ENCODE assay signal across 21 cellular contexts in the genomic region with DNA sequence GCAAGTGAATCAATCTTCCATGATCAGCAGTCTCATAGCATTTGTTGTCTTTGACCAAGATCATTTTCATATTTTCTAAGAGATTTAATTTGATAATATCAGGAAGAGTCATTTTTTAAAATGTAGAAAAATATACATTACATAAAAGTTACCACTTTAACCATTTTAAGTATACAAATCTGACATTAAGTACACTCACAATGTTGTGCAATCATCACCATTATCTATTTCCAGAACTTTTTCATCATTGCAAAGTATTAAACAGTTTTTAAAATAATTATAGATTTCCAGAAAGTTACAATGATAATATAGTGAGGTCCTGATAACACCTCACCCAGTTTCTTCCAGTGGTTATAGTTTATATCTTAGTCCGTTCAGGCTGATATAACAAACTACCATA.
"Had no signal": no experiment of that assay in that cellular context is flagged by ENCODE, and none has a peak within 500 bp of the region (broad histone marks: within the 10 kb centered on the region; RNA-seq: fewer than 3 reads in every experiment).

No MANE protein-coding gene starts in this region.

- H3K9me3 ChIP-seq: colonic mucosa, lower lobe of right lung, ovary, testis had no signal

- H3K36me3 ChIP-seq: colonic mucosa, left lung, lower lobe of right lung, neural progenitor cell, ovary, spleen, tibial nerve had no signal

- H3K27ac ChIP-seq: colonic mucosa, left lung, lower lobe of right lung, neural progenitor cell, ovary, spleen, testis, tibial nerve had no signal

- H3K4me2 ChIP-seq: neural progenitor cell had no signal

- H3K4me3 ChIP-seq: colonic mucosa, left lung, lower lobe of right lung, neural progenitor cell, ovary, spleen, testis, tibial nerve had no signal

- H3K4me1 ChIP-seq: colonic mucosa, lower lobe of right lung, neural progenitor cell, spleen, testis had no signal

- ATAC-seq: left lung; lower lobe of right lung; natural killer cell; right cardiac atrium; stimulated activated memory B cell treated with anti-CD40 and anti-IgM and Interleukin-4, amounts not matched to agents 10 μg/mL and 1 μg/mL and 100 μg/mL, for 72 hours; stimulated activated naive CD8-positive, alpha-beta T cell treated with anti-CD3 and anti-CD28 coated beads, Interleukin-15, amount 100 ng/mL, for 72 hours had no signal

- H2AFZ ChIP-seq: neural progenitor cell had no signal

- DNase-seq: cerebellar nuclear complex; colonic mucosa; dermis blood vessel endothelial cell; foreskin melanocyte; islet precursor cell; left lung; lower lobe of right lung; natural killer cell; nucleus accumbens; ovary; right cardiac atrium; spleen; stimulated activated CD4-positive, alpha-beta T cell treated with anti-CD3 and anti-CD28 coated beads, Interleukin-15, amount 100 ng/mL, for 24 hours; stimulated activated CD4-positive, alpha-beta T cell treated with anti-CD3 and anti-CD28 coated beads, Interleukin-1b, Interleukin-23, amount 100 ng/mL, for 48 hours; stimulated activated CD4-positive, alpha-beta T cell treated with anti-CD3 and anti-CD28 coated beads, Interleukin-4, amount 100 ng/mL, for 24 hours; stimulated activated naive CD8-positive, alpha-beta T cell treated with anti-CD3 and anti-CD28 coated beads, Interleukin-15, amount 100 ng/mL, for 72 hours; testis had no signal

- H3K9ac ChIP-seq: neural progenitor cell had no signal

- FAIRE-seq: endothelial cell of umbilical vein had no signal

- H3K27me3 ChIP-seq: colonic mucosa, left lung, neural progenitor cell, ovary, spleen, testis, tibial nerve had no signal
